Comparison of ENCODE assay signal across 28 cellular contexts in genomic region chr11:3127706-3128355, GRCh38. TPM values are rescaled to one million over a fixed set of nuclear protein-coding genes. Genes with fewer than 3 reads are reported as not detected.
A peak's percentile ranks its signal among the peaks of the same experiment; 100 is the strongest.
DNase-seq lines count a peak whose midpoint lies in the region; FAIRE-seq and TF ChIP-seq lines count a peak whose summit lies in the region.
"Had no signal": no experiment of that assay in that cellular context is flagged by ENCODE, and none has a peak within 500 bp of the region (broad histone marks: within the 10 kb centered on the region; RNA-seq: fewer than 3 reads in every experiment).

No MANE protein-coding gene starts in this region.

- no peaks in the 10 kb centered on the region for H3K9me3 ChIP-seq in kidney (ENCODE audit: control insufficient read depth in 1 of 2, low read length in 2 of 2)
- H3K9me3 ChIP-seq in sigmoid colon, result no peaks in the 10 kb centered on the region
- H3K9me3 ChIP-seq: colonic mucosa had no signal

- TF ChIP-seq CTCF in VCaP (conservative IDR thresholded peaks at IDR 0.05) (no peak), kidney (IDR thresholded peaks at IDR 0.05; ENCODE audit: borderline replicate concordance, extremely low read depth, insufficient read depth) (no peak), sigmoid colon (IDR thresholded peaks at IDR 0.05) (no peak)

- H3K4me1 ChIP-seq in kidney (ENCODE audit: control insufficient read depth in 1 of 2, insufficient read depth in 1 of 2, low read depth in 1 of 2, low read length in 2 of 2), result peaks cover 0 to 4% of the 10 kb centered on the region in 2 donors
- H3K4me1 ChIP-seq in sigmoid colon, result peaks cover 0 to 30% (median 26%) of the 10 kb centered on the region in 4 donors

- H3K9ac ChIP-seq in kidney (ENCODE audit: low read length in 2 of 2), result no peak overlapping the region
- H3K9ac ChIP-seq: parathyroid adenoma had no signal

- H3K4me3 ChIP-seq in kidney (ENCODE audit: low read length in 2 of 2) (no peak overlapping the region), sigmoid colon (no peak overlapping the region)
- H3K4me3 ChIP-seq: colonic mucosa, hepatocyte, skin epidermis had no signal

- intact Hi-C loops in kidney (cut with DNase I), result no loop called here
- intact Hi-C loops in sigmoid colon (cut with DNase I), result no loop called here

- H3K27me3 ChIP-seq in sigmoid colon, result no peaks in the 10 kb centered on the region
- H3K27me3 ChIP-seq: brain microvascular endothelial cell, colonic mucosa, hepatocyte had no signal

- TF ChIP-seq POLR2A in sigmoid colon (IDR thresholded peaks at IDR 0.05), result no peak

- no peak for FAIRE-seq in kidney (lab: Jason Lieb, UNC)
- FAIRE-seq: G401.6, GM19239, H1, keratinocyte, TTC549 had no signal

- TF ChIP-seq EP300 in sigmoid colon (IDR thresholded peaks at IDR 0.05), result no peak

- H3K27ac ChIP-seq in VCaP (peak overlapping the region; percentile 95), kidney (ENCODE audit: low read depth in 2 of 2, low read length in 2 of 2) (no peak overlapping the region), sigmoid colon (peak overlapping the region; percentile 20 to 65 (median 33))
- H3K27ac ChIP-seq: brain microvascular endothelial cell, hepatocyte had no signal

- DNase-seq in 8988T (peak; percentile 1), kidney (peak; percentile 64), sigmoid colon (no peak), hepatic stellate cell (ENCODE audit: low spot score) (no peak), COLO668 (lab: John Stamatoyannopoulos, UW; ENCODE audit: unreplicated experiment) (no peak)
- DNase-seq in activated CD4-positive, alpha-beta T cell treated with anti-CD3 and anti-CD28 coated beads for 1 hour, result no peak
- DNase-seq in activated CD4-positive, alpha-beta T cell treated with anti-CD3 and anti-CD28 coated beads, Interleukin-2, amount 50 U/mL, for 4 hours, result no peak
- DNase-seq: activated CD4-positive, alpha-beta T cell treated with anti-CD3 and anti-CD28 coated beads, Interleukin-2, amount 10 ng/mL, durations not matched to agents 7 days and 5 days; brain microvascular endothelial cell; CD4-positive, CD25-positive, alpha-beta regulatory T cell; colonic mucosa; DMS153; KBM-7; MV-4-11; naive thymus-derived CD4-positive, alpha-beta T cell; NCI-H1694 treated with DMSO at 0.1 percent for 48 hours; SHP77 treated with DMSO at 0.1 percent for 48 hours; stimulated activated CD4-positive, alpha-beta T cell treated with anti-CD3 and anti-CD28 coated beads, Interleukin-2, amount 100 ng/mL, for 48 hours; stimulated activated naive CD8-positive, alpha-beta T cell treated with anti-CD3 and anti-CD28 coated beads, Interleukin-15, Interleukin-2, amounts not matched to agents 100 U/mL and 50 U/mL, for 24 hours had no signal

- H3K36me3 ChIP-seq in kidney (ENCODE audit: control insufficient read depth in 1 of 2, insufficient read depth in 2 of 2, low read length in 2 of 2), result peaks cover 0 to 4% of the 10 kb centered on the region in 2 donors
- H3K36me3 ChIP-seq in sigmoid colon, result peaks cover 0 to 39% (median 8%) of the 10 kb centered on the region in 4 donors
- H3K36me3 ChIP-seq: brain microvascular endothelial cell, colonic mucosa had no signal

- WGBS in sigmoid colon, 2 donors, result 70 to 71% methylated on average over 16 of the region's 16 CpGs

RNA-seq across cellular contexts. Expression of gene OSBPL5, which starts 37.3 kb away (rescaled TPM):
- total RNA-seq in kidney, result 63.0 TPM
- 8.5 TPM for polyA plus RNA-seq in kidney (ENCODE audit: insufficient read depth, low read depth, low replicate concordance)
- total RNA-seq in sigmoid colon, result 10 to 100 TPM; 28.1 to 69.2 (median 46.2) TPM
- 10 to 100 TPM; 16.6 to 29.8 (median 18.6) TPM for polyA plus RNA-seq in sigmoid colon

Comparison
In these comparisons a context has a peak if more than half of its experiments do, and no peak if none do; other contexts are left out.
1. DNase-seq: peak in 8988T (single experiment) and kidney (single experiment); none in sigmoid colon (single experiment), activated CD4-positive, alpha-beta T cell treated with anti-CD3 and anti-CD28 coated beads for 1 hour (single experiment), hepatic stellate cell (single experiment), activated CD4-positive, alpha-beta T cell treated with anti-CD3 and anti-CD28 coated beads, Interleukin-2, amount 50 U/mL, for 4 hours (0 of 2) and COLO668 (single experiment).
2. H3K27ac ChIP-seq: peak in VCaP (single experiment) and sigmoid colon (4 of 4); none in kidney (0 of 2).